14 cellular contexts compared by ENCODE assay signal in genomic region chr15:68223171-68223570, GRCh38.
"Had no signal": no experiment of that assay in that cellular context is flagged by ENCODE, and none has a peak within 500 bp of the region (broad histone marks: within the 10 kb centered on the region; RNA-seq: fewer than 3 reads in every experiment).

No MANE protein-coding gene starts in this region.

- H3K9me3 Mint-ChIP-seq: activated CD4-positive, alpha-beta memory T cell treated with anti-CD3 and anti-CD28 coated beads for 36 hours; T-helper 2 cell treated with Interferon-gamma antibody and Interleukin-4, amounts not matched to agents 5 μg/mL and 100 μg/mL, for 36 hours had no signal

- ATAC-seq: heart left ventricle had no signal

- H3K27me3 ChIP-seq: breast epithelium, dorsolateral prefrontal cortex, heart left ventricle, sigmoid colon, testis had no signal

- H3K27ac Mint-ChIP-seq: activated CD4-positive, alpha-beta memory T cell treated with anti-CD3 and anti-CD28 coated beads for 36 hours; T-helper 2 cell treated with Interferon-gamma antibody and Interleukin-4, amounts not matched to agents 5 μg/mL and 100 μg/mL, for 36 hours had no signal

- H3K4me3 ChIP-seq: breast epithelium, dorsolateral prefrontal cortex, heart left ventricle, sigmoid colon, testis had no signal

- H3K4me3 Mint-ChIP-seq: activated CD4-positive, alpha-beta memory T cell treated with anti-CD3 and anti-CD28 coated beads for 36 hours; T-helper 2 cell treated with Interferon-gamma antibody and Interleukin-4, amounts not matched to agents 5 μg/mL and 100 μg/mL, for 36 hours had no signal

- H3K27me3 Mint-ChIP-seq: activated CD4-positive, alpha-beta memory T cell treated with anti-CD3 and anti-CD28 coated beads for 36 hours had no signal

- H3K36me3 ChIP-seq: breast epithelium, sigmoid colon had no signal

- DNase-seq: activated CD4-positive, alpha-beta memory T cell treated with anti-CD3 and anti-CD28 coated beads for 36 hours; activated CD4-positive, alpha-beta T cell treated with anti-CD3 and anti-CD28 coated beads for 1 hour; activated gamma-delta T cell treated with Interleukin-2 at 50 U/mL for 16 hours; activated T-cell treated with anti-CD3 and anti-CD28 coated beads, Interleukin-2, amount 50 U/mL, for 48 hours; foreskin melanocyte; mesendoderm; stimulated activated CD4-positive, alpha-beta T cell treated with anti-CD3 and anti-CD28 coated beads, Interleukin-2, amount 100 ng/mL, for 24 hours; stimulated activated naive CD4-positive, alpha-beta T cell; testis had no signal

- H3K27ac ChIP-seq: breast epithelium, dorsolateral prefrontal cortex, heart left ventricle, sigmoid colon, testis had no signal

- H3K9me3 ChIP-seq: breast epithelium, heart left ventricle, sigmoid colon, testis had no signal
